Comparison of ENCODE assay signal across 8 cellular contexts in genomic region chr12:124914392-124915248, GRCh38. TPM values are rescaled to one million over a fixed set of nuclear protein-coding genes. Genes with fewer than 3 reads are reported as not detected.
DNase-seq lines count a peak whose midpoint lies in the region; ATAC-seq and TF ChIP-seq lines count a peak whose summit lies in the region.

Gene UBC (minus strand): TSS chr12:124914650. CDS start chr12:124913771, 879 bp downstream.

- H2AFZ ChIP-seq in SU-DHL-6 (ENCODE audit: low read depth, low read length, severe bottlenecking), result peak within 1 kb of the TSS; percentile 84

- TF ChIP-seq CTCF in SU-DHL-6 (IDR thresholded peaks at IDR 0.05; ENCODE audit: insufficient read depth, low read length, poor library complexity, severe bottlenecking) (no peak), body of pancreas (IDR thresholded peaks at IDR 0.05) (peak in 1 of 7 experiments; percentile 7)

- H3K27ac ChIP-seq in SU-DHL-6 (ENCODE audit: low read depth, low read length), result peak within 1 kb of the TSS; percentile 97
- H3K27ac ChIP-seq in body of pancreas, result peak within 1 kb of the TSS; percentile 96 to 100 (median 99)
- peak within 1 kb of the TSS; percentile 98 for H3K27ac ChIP-seq in iPS-20b (ENCODE audit: low read length)

- peaks cover 68% of the 10 kb centered on the region for H3F3A ChIP-seq in SU-DHL-6 (ENCODE audit: insufficient read depth)

- intact Hi-C loops in body of pancreas (cut with DNase I), result no loop called here

- ATAC-seq in HG02852 (IDR thresholded peaks at IDR 0.05; ENCODE audit: unreplicated experiment) (peak; percentile 28), body of pancreas (peak; percentile 56)

- H3K9ac ChIP-seq in SU-DHL-6 (ENCODE audit: low read length), result peak within 1 kb of the TSS; percentile 96
- peak within 1 kb of the TSS; percentile 96 for H3K9ac ChIP-seq in iPS-20b (ENCODE audit: low read depth, low read length)

- H4K20me1 ChIP-seq in SU-DHL-6 (ENCODE audit: low read depth, low read length), result peaks cover 26% of the 10 kb centered on the region

- H3K27me3 ChIP-seq in SU-DHL-6 (ENCODE audit: low read length), result no peaks in the 10 kb centered on the region
- H3K27me3 ChIP-seq in body of pancreas, result no peaks in the 10 kb centered on the region
- no peaks in the 10 kb centered on the region for H3K27me3 ChIP-seq in iPS-20b (ENCODE audit: insufficient read depth, low read length)

- H3K4me2 ChIP-seq in SU-DHL-6 (ENCODE audit: low read depth, low read length, poor library complexity, severe bottlenecking), result peak within 1 kb of the TSS; percentile 94

- peak within 1 kb of the TSS; percentile 95 for H3K4me3 ChIP-seq in SU-DHL-6 (ENCODE audit: insufficient read depth, low read length, poor library complexity, severe bottlenecking)
- peak within 1 kb of the TSS; percentile 43 to 95 for H3K4me3 ChIP-seq in body of pancreas
- H3K4me3 ChIP-seq in iPS-20b (ENCODE audit: low read length), result peak within 1 kb of the TSS; percentile 99

- peaks cover 21% of the 10 kb centered on the region for H3K79me2 ChIP-seq in SU-DHL-6 (ENCODE audit: insufficient read depth, low read length)

- H3K9me3 ChIP-seq in SU-DHL-6 (ENCODE audit: insufficient read depth, low read length) (no peaks in the 10 kb centered on the region), body of pancreas (no peaks in the 10 kb centered on the region), iPS-20b (ENCODE audit: insufficient read depth, low read depth, low read length) (no peaks in the 10 kb centered on the region)

- H3K36me3 ChIP-seq in SU-DHL-6 (ENCODE audit: low read length) (peaks cover 13% of the 10 kb centered on the region), body of pancreas (replicated peaks in 1 of 2; ENCODE audit: insufficient read depth in 1 of 2, low read depth in 2 of 2) (peaks cover 0 to 11% of the 10 kb centered on the region in 2 donors), iPS-20b (ENCODE audit: insufficient read depth, low read depth, low read length) (peaks cover 42% of the 10 kb centered on the region)

- DNase-seq in body of pancreas, result peak; percentile 92 to 96 (median 94)
- DNase-seq in smooth muscle cell of the brain vasculature (ENCODE audit: low read depth, low spot score), result peak; percentile 82
- no peak for DNase-seq in hippocampal formation (lab: John Stamatoyannopoulos, UW)
- no peak for DNase-seq in SKM-1 (lab: John Stamatoyannopoulos, UW; ENCODE audit: unreplicated experiment)

- 0% methylated on average over 7 to 74 of the region's 85 CpGs for WGBS in body of pancreas, 2 donors

- H3K9me2 ChIP-seq in SU-DHL-6 (replicated peaks; ENCODE audit: insufficient read depth, low read length), result no peaks in the 10 kb centered on the region

- peaks cover 54% of the 10 kb centered on the region for H3K4me1 ChIP-seq in body of pancreas
- peaks cover 27% of the 10 kb centered on the region for H3K4me1 ChIP-seq in iPS-20b (ENCODE audit: insufficient read depth, low read length)

- TF ChIP-seq POLR2A in GM10847 (IDR thresholded peaks at IDR 0.05; ENCODE audit: extremely low read depth, insufficient read length) (peak; percentile 99), body of pancreas (IDR thresholded peaks at IDR 0.05) (peak; percentile 100)

RNA-seq across cellular contexts. Expression of gene UBC, which starts in this region (rescaled TPM):
- 100 to 1,000 TPM; 637 to 675 TPM for total RNA-seq in body of pancreas

Comparison
In these comparisons a context has a peak if more than half of its experiments do, and no peak if none do; other contexts are left out.
1. DNase-seq: peak in body of pancreas (4 of 4) and smooth muscle cell of the brain vasculature (single experiment); none in hippocampal formation (0 of 2) and SKM-1 (single experiment).
2. Peak in every context shown above with its lines, with median percentiles within 50 percentile points of each other: H3K27ac ChIP-seq and H3K4me3 ChIP-seq.